In genomic region chr3:97764186-97765055, GRCh38 we compare ENCODE assay signal across 1 cellular context.
TF ChIP-seq lines count a peak whose summit lies in the region.

Gene ARL6 (plus strand): TSS chr3:97764758. CDS start chr3:97768108, 3,350 bp downstream.

TF ChIP-seq in HepG2, 621 proteins besides CTCF, POLR2A, EP300 and RAD21 (continued from another document and continues in another):
- TF ChIP-seq TEF (CRISPR knock-in tag; IDR thresholded peaks at IDR 0.05) = no peak
- no peak for TF ChIP-seq ZNF281 (CRISPR knock-in tag; IDR thresholded peaks at IDR 0.05; ENCODE audit: borderline replicate concordance)
- TF ChIP-seq ZNF460 (CRISPR knock-in tag; IDR thresholded peaks at IDR 0.05; ENCODE audit: borderline replicate concordance) = no peak
- no peak for TF ChIP-seq SP2 (CRISPR knock-in tag; IDR thresholded peaks at IDR 0.05)
- 0 out of 2 replicates have a peak, but pooled peaks have one; percentile 23 for TF ChIP-seq E2F2 (CRISPR knock-in tag; IDR thresholded peaks at IDR 0.05; ENCODE audit: borderline replicate concordance)
- TF ChIP-seq ZNF367 (CRISPR knock-in tag; IDR thresholded peaks at IDR 0.05; ENCODE audit: borderline replicate concordance) = 0 out of 2 replicates have a peak, but pooled peaks have one; percentile 32
- no peak; the same call in 1 of the 2 replicates for TF ChIP-seq SAFB2 (CRISPR knock-in tag; IDR thresholded peaks at IDR 0.05; ENCODE audit: borderline replicate concordance, low read depth)
- no peak for TF ChIP-seq MTF2 (CRISPR knock-in tag; IDR thresholded peaks at IDR 0.05; ENCODE audit: borderline replicate concordance)
- no peak for TF ChIP-seq IKZF4 (CRISPR knock-in tag; IDR thresholded peaks at IDR 0.05; ENCODE audit: borderline replicate concordance, low read depth, not compliant biosample characterization)
- TF ChIP-seq ZNF740 (CRISPR knock-in tag; IDR thresholded peaks at IDR 0.05) = no peak
- no peak; the same call in 1 of the 2 replicates for TF ChIP-seq ZNF205 (CRISPR knock-in tag; IDR thresholded peaks at IDR 0.05)
- peak; percentile 28 for TF ChIP-seq AGO1 (IDR thresholded peaks at IDR 0.05; ENCODE audit: low read depth, low read length, poor library complexity, severe bottlenecking)
- TF ChIP-seq PHF8 (CRISPR knock-in tag; IDR thresholded peaks at IDR 0.05) = peak; percentile 87
- no peak for TF ChIP-seq MEF2D (CRISPR knock-in tag; IDR thresholded peaks at IDR 0.05)
- peak; percentile 97 for TF ChIP-seq ZNF143 (CRISPR knock-in tag; IDR thresholded peaks at IDR 0.05)
- TF ChIP-seq ZFP91 (CRISPR knock-in tag; IDR thresholded peaks at IDR 0.05; ENCODE audit: borderline replicate concordance) = peak; percentile 82; the same call in 1 of the 2 replicates
- peak; percentile 97 for TF ChIP-seq ZFY (CRISPR knock-in tag; IDR thresholded peaks at IDR 0.05)
- TF ChIP-seq CHD2 (IDR thresholded peaks at IDR 0.05; ENCODE audit: low read depth, low read length) = no peak
- TF ChIP-seq PHB2 (IDR thresholded peaks at IDR 0.05; ENCODE audit: partially characterized antibody) = no peak
- no peak for TF ChIP-seq ZNF841 (CRISPR knock-in tag; IDR thresholded peaks at IDR 0.05; ENCODE audit: borderline replicate concordance)
- peak; percentile 64 for TF ChIP-seq PITX1 (CRISPR knock-in tag; IDR thresholded peaks at IDR 0.05)
- no peak for TF ChIP-seq SIN3B (IDR thresholded peaks at IDR 0.05; ENCODE audit: low read length)
- no peak for TF ChIP-seq DDIT3 (CRISPR knock-in tag; IDR thresholded peaks at IDR 0.05)
- peak; percentile 73 for TF ChIP-seq POLR2AphosphoS5 (IDR thresholded peaks at IDR 0.05; ENCODE audit: low read depth, low read length)
- 0 out of 2 replicates have a peak, but pooled peaks have one; percentile 66 for TF ChIP-seq ZNF20 (CRISPR knock-in tag; IDR thresholded peaks at IDR 0.05)
- TF ChIP-seq HOXA9 (CRISPR knock-in tag; IDR thresholded peaks at IDR 0.05; ENCODE audit: borderline replicate concordance) = no peak
- TF ChIP-seq ZNF674 (CRISPR knock-in tag; IDR thresholded peaks at IDR 0.05; ENCODE audit: low read depth) = 0 out of 2 replicates have a peak, but pooled peaks have one; percentile 32
- TF ChIP-seq NFKB2 (CRISPR knock-in tag; IDR thresholded peaks at IDR 0.05; ENCODE audit: borderline replicate concordance) = peak; percentile 78; the same call in 1 of the 2 replicates
- no peak; the same call in 1 of the 2 replicates for TF ChIP-seq SRY (CRISPR knock-in tag; IDR thresholded peaks at IDR 0.05)
- peak; percentile 74 for TF ChIP-seq MAX (IDR thresholded peaks at IDR 0.05)
- TF ChIP-seq SOX5 (CRISPR knock-in tag; IDR thresholded peaks at IDR 0.05; ENCODE audit: borderline replicate concordance) = no peak
- no peak for TF ChIP-seq ZNF597 (CRISPR knock-in tag; IDR thresholded peaks at IDR 0.05)
- TF ChIP-seq NFE2L1 (CRISPR knock-in tag; IDR thresholded peaks at IDR 0.05; ENCODE audit: borderline replicate concordance) = no peak
- TF ChIP-seq ZNF24 (IDR thresholded peaks at IDR 0.05) = no peak
- TF ChIP-seq MLX (CRISPR knock-in tag; IDR thresholded peaks at IDR 0.05) = no peak; the same call in 1 of the 2 replicates
- no peak for TF ChIP-seq SATB2 (CRISPR knock-in tag; IDR thresholded peaks at IDR 0.05)
- TF ChIP-seq ZNF816 (CRISPR knock-in tag; IDR thresholded peaks at IDR 0.05; ENCODE audit: borderline replicate concordance) = no peak
- no peak; the same call in 1 of the 2 replicates for TF ChIP-seq ZNF772 (CRISPR knock-in tag; IDR thresholded peaks at IDR 0.05)
- TF ChIP-seq ZMAT5 (CRISPR knock-in tag; IDR thresholded peaks at IDR 0.05; ENCODE audit: borderline replicate concordance, low read depth) = no peak
- TF ChIP-seq ZNF577 (CRISPR knock-in tag; IDR thresholded peaks at IDR 0.05; ENCODE audit: borderline replicate concordance, low read depth) = no peak
- peak; percentile 86 for TF ChIP-seq YEATS2 (CRISPR knock-in tag; IDR thresholded peaks at IDR 0.05; ENCODE audit: borderline replicate concordance)
- peak; percentile 87 for TF ChIP-seq HOXA3 (CRISPR knock-in tag; IDR thresholded peaks at IDR 0.05)
- no peak for TF ChIP-seq MLXIP (CRISPR knock-in tag; IDR thresholded peaks at IDR 0.05; ENCODE audit: borderline replicate concordance)
- no peak for TF ChIP-seq GPBP1L1 (CRISPR knock-in tag; IDR thresholded peaks at IDR 0.05)
- no peak for TF ChIP-seq BATF2 (CRISPR knock-in tag; IDR thresholded peaks at IDR 0.05)
- TF ChIP-seq DBP (CRISPR knock-in tag; IDR thresholded peaks at IDR 0.05; ENCODE audit: not compliant biosample characterization) = no peak
- no peak for TF ChIP-seq HMGA1 (CRISPR knock-in tag; conservative IDR thresholded peaks at IDR 0.05)
